In genomic region chr10:122568551-122568950, GRCh38 we compare ENCODE assay signal across 30 cellular contexts. TPM values are rescaled to one million over a fixed set of nuclear protein-coding genes. Genes with fewer than 3 reads are reported as not detected.
A peak's percentile ranks its signal among the peaks of the same experiment; 100 is the strongest.
DNase-seq lines count a peak whose midpoint lies in the region; ATAC-seq, FAIRE-seq and TF ChIP-seq lines count a peak whose summit lies in the region.
"Had no signal": no experiment of that assay in that cellular context is flagged by ENCODE, and none has a peak within 500 bp of the region (broad histone marks: within the 10 kb centered on the region; RNA-seq: fewer than 3 reads in every experiment).

No MANE protein-coding gene starts in this region.

- WGBS in GM12878 (ENCODE audit: insufficient coverage, insufficient replicate concordance, low lambda C conversion rate, missing lambda C conversion rate): 2% methylated on average over 6 of the region's 8 CpGs
- 16% methylated on average over 4 of the region's 8 CpGs for WGBS in HepG2 (ENCODE audit: low lambda C conversion rate)

- no peak for FAIRE-seq in GM12878 (lab: Jason Lieb, UNC)
- FAIRE-seq in urothelium cell line (lab: Jason Lieb, UNC): peak; percentile 83
- FAIRE-seq in HepG2 (lab: Jason Lieb, UNC): no peak
- FAIRE-seq: A204.1, GM12891, GM19239 had no signal

- H3K79me2 ChIP-seq in GM12878 (ENCODE audit: control insufficient read depth, insufficient read depth, low read length): no peaks in the 10 kb centered on the region
- no peaks in the 10 kb centered on the region for H3K79me2 ChIP-seq in HepG2 (ENCODE audit: insufficient read depth, low read length)

- TF ChIP-seq CTCF in GM12878 (IDR thresholded peaks at IDR 0.05 in 2 of 3, conservative IDR thresholded peaks at IDR 0.05 in 1 of 3; ENCODE audit: control insufficient read depth in 2 of 3, extremely low read depth in 1 of 3, insufficient read depth in 1 of 3, low read depth in 3 of 3, low read length in 3 of 3) (no peak), HepG2 (CRISPR knock-in tag; IDR thresholded peaks at IDR 0.05) (no peak)

- H3K27me3 ChIP-seq in GM12878 (replicated peaks in 1 of 2; ENCODE audit: control insufficient read depth in 2 of 2, insufficient read depth in 2 of 2, low read length in 1 of 2) (no peaks in the 10 kb centered on the region; a peak in 1 of 4 replicates), HepG2 (ENCODE audit: control insufficient read depth in 1 of 2, insufficient read depth in 2 of 2, low read length in 2 of 2) (no peaks in the 10 kb centered on the region; a peak in 3 of 5 replicates)
- H3K27me3 ChIP-seq: BLaER1 had no signal

- H3K9me3 ChIP-seq in GM12878 (replicated peaks; ENCODE audit: control insufficient read depth, insufficient read depth, low read length): no peaks in the 10 kb centered on the region
- H3K9me3 ChIP-seq in HepG2 (ENCODE audit: low read length): no peaks in the 10 kb centered on the region
- H3K9me3 ChIP-seq: BE2C, BLaER1 had no signal

- in situ Hi-C loops in GM12878 (cut with MboI): loop anchor here (5.0 kb wide), 1 partner anchor 271 kb away; no protein-coding TSS in a partner anchor
- in situ Hi-C loops in HepG2 (cut with HindIII; ENCODE audit: extremely low pct_ligation_motif_present, low pct_unique_long_range_greater_than_20kb): loop anchor here (5.0 kb wide), 1 partner anchor 286 kb away; no protein-coding TSS in a partner anchor

- H3K36me3 ChIP-seq in GM12878 (ENCODE audit: control insufficient read depth in 2 of 2, insufficient read depth in 2 of 2, low read length in 1 of 2) (no peaks in the 10 kb centered on the region), HepG2 (replicated peaks in 1 of 2; ENCODE audit: control insufficient read depth in 1 of 2, insufficient read depth in 2 of 2, low read length in 2 of 2) (no peaks in the 10 kb centered on the region)
- H3K36me3 ChIP-seq: BE2C, BLaER1 had no signal

- POLR2A ChIA-PET in GM12878 (lab: Charles Lee): no interaction called here
- POLR2A ChIA-PET in HEK293T (lab: Yijun Ruan, JAX): interaction anchor here (0.6 kb wide), 1 partner anchor 9 kb away, joined by 4 read pairs; no protein-coding TSS in a partner anchor
- POLR2A ChIA-PET in HepG2 (lab: Yijun Ruan, JAX): no interaction called here

- BruUV-seq in GM12878 (replicated peaks; lab: Mats Ljungman, UMichigan): no TSS peak
- no TSS peak for BruUV-seq in HepG2 (replicated peaks; lab: Mats Ljungman, UMichigan)

- CTCF ChIA-PET in GM12878 (lab: Yijun Ruan, JAX) (interaction anchor here (0.8 to 1.5 kb wide), 3 partner anchors 115 to 297 kb away, joined by 3 to 5 read pairs (median 3); partner anchors contain the start of genes ARMS2 and BTBD16), HEK293T (lab: Yijun Ruan, JAX) (interaction anchor here (0.5 kb wide), 1 partner anchor 132 kb away, joined by 3 read pairs; no protein-coding TSS in a partner anchor), HepG2 (lab: Yijun Ruan, JAX; ENCODE audit: low intra/inter-chr PET ratio, low total read pairs) (no interaction called here)

- no peak for ATAC-seq in GM12878
- ATAC-seq in GM21737 (IDR thresholded peaks at IDR 0.05; ENCODE audit: unreplicated experiment): no peak
- no peak for ATAC-seq in HepG2

- H4K20me1 ChIP-seq in GM12878 (ENCODE audit: control insufficient read depth, insufficient read depth): no peaks in the 10 kb centered on the region
- no peaks in the 10 kb centered on the region for H4K20me1 ChIP-seq in HepG2 (ENCODE audit: insufficient read depth, low read length)
- H4K20me1 ChIP-seq: BLaER1 had no signal

- RAD21 ChIA-PET in GM12878 (lab: Charles Lee; ENCODE audit: unreplicated experiment): no interaction called here

- DNase-seq in H4 (ENCODE audit: low spot score) (peak; percentile 1), GM12878 (ENCODE audit: low read depth, low spot score) (no peak), posterior vena cava (ENCODE audit: low spot score) (peak; percentile 48), urothelium cell line (ENCODE audit: low spot score) (no peak), HEK293T (ENCODE audit: extremely low spot score) (no peak), HepG2 (ENCODE audit: low spot score) (no peak)
- DNase-seq: 8988T; ACHN; BE2C; C1 segment of cervical spinal cord; CD4-positive, alpha-beta memory T cell; CD4-positive, CD25-positive, alpha-beta regulatory T cell; CD8-positive, alpha-beta memory T cell; COR-L47; DMS 273 treated with DMSO at 0.1 percent for 48 hours; DMS153; DMS53; DMS79; DND-41; EL; GDM1 had no signal

- intact Hi-C loops in GM12878 (cut with micrococcal nuclease; ENCODE audit: unreplicated experiment) (loop anchor here (5.0 to 10.0 kb wide), 2 partner anchors 134 kb away; no protein-coding TSS in a partner anchor), posterior vena cava (cut with DNase I) (loop anchor here (5.0 to 10.0 kb wide), 2 partner anchors 104 to 271 kb away; partner anchors contain the start of gene HTRA1 (in 1 of the 2)), HepG2 (cut with micrococcal nuclease; ENCODE audit: unreplicated experiment) (loop anchor here (5.0 to 10.0 kb wide), 2 partner anchors 124 to 271 kb away; no protein-coding TSS in a partner anchor)

- TF ChIP-seq POLR2A in GM12878 (IDR thresholded peaks at IDR 0.05; ENCODE audit: low read depth, low read length) (no peak), HepG2 (IDR thresholded peaks at IDR 0.05; ENCODE audit: insufficient read depth in 1 of 2, low read depth in 2 of 2, low read length in 2 of 2) (no peak)

- H3K4me3 ChIP-seq in GM12878 (no peak overlapping the region), HepG2 (replicated peaks in 1 of 3; ENCODE audit: insufficient read depth in 1 of 3, low read depth in 2 of 3, low read length in 3 of 3) (no peak overlapping the region)
- H3K4me3 ChIP-seq: BLaER1 had no signal

- H3K9ac ChIP-seq in GM12878 (ENCODE audit: control insufficient read depth, insufficient read depth, low read length) (no peak overlapping the region), HepG2 (ENCODE audit: insufficient read depth, low read depth, low read length) (no peak overlapping the region)
- H3K9ac ChIP-seq: BLaER1 had no signal

- H3K4me2 ChIP-seq in GM12878 (ENCODE audit: control insufficient read depth, insufficient read depth) (no peak overlapping the region), HepG2 (ENCODE audit: low read depth, low read length) (no peak overlapping the region)
- H3K4me2 ChIP-seq: BLaER1 had no signal

- SMC1A ChIA-PET in GM12878 (lab: Charles Lee; ENCODE audit: uncharacterized antibody, unreplicated experiment): no interaction called here

- H3K27ac ChIP-seq in GM12878 (ENCODE audit: control insufficient read depth, insufficient read depth) (no peak overlapping the region), HepG2 (ENCODE audit: extremely low read length, insufficient read depth, low read length) (no peak overlapping the region)
- H3K27ac ChIP-seq: BLaER1 had no signal

- H2AFZ ChIP-seq in GM12878 (ENCODE audit: control insufficient read depth, low read depth, low read length) (no peak overlapping the region), HepG2 (ENCODE audit: low read length) (no peak overlapping the region)

- no peaks in the 10 kb centered on the region for H3K4me1 ChIP-seq in GM12878 (ENCODE audit: control insufficient read depth, insufficient read depth, low read length)
- H3K4me1 ChIP-seq in HepG2 (ENCODE audit: insufficient read depth, low read length): no peaks in the 10 kb centered on the region
- H3K4me1 ChIP-seq: BE2C, BLaER1 had no signal

- TF ChIP-seq EP300 in GM12878 (IDR thresholded peaks at IDR 0.05; ENCODE audit: borderline replicate concordance in 1 of 2, control insufficient read depth in 1 of 2, low read depth in 2 of 2, low read length in 2 of 2) (no peak), HepG2 (IDR thresholded peaks at IDR 0.05; ENCODE audit: low read depth in 2 of 2, low read length in 2 of 2) (no peak), HepG2 (CRISPR knock-in tag; IDR thresholded peaks at IDR 0.05; ENCODE audit: borderline replicate concordance) (no peak)

- TF ChIP-seq RAD21 in GM12878 (IDR thresholded peaks at IDR 0.05; ENCODE audit: insufficient read depth, low read depth, low read length) (no peak), HepG2 (CRISPR knock-in tag; IDR thresholded peaks at IDR 0.05) (no peak)

RNA-seq across cellular contexts. Expression of gene DMBT1, which starts 8.0 kb away (rescaled TPM):
- total RNA-seq in H4 (2014; rRNA removed; shearing (Covaris generic)): 0.10 TPM in 1 of 2 replicates, not detected in the other
- total RNA-seq in GM12878 (2013; cell fraction: nucleolus; rRNA removed): not detected in 2 replicates
- 0.06 TPM in 1 of 2 replicates, not detected in the other for total RNA-seq in GM12878 (2014; rRNA removed)
- under 0.01 TPM in 1 of 2 replicates, not detected in the other for total RNA-seq in GM12878 (2014; rRNA removed; fragmentation: Illumina TruSeq; extraction: Trizol)
- 0.13 TPM in 2 replicates for total RNA-seq in GM12878 (2021)
- polyA plus RNA-seq in GM12878 (2011; ENCODE audit: low read depth): not detected
- not detected in 2 replicates for polyA plus RNA-seq in GM12878 (2011; rRNA removed)
- under 0.01 TPM in 1 of 2 replicates, not detected in the other for polyA plus RNA-seq in GM12878 (2011; cell fraction: cytosol; rRNA removed)
- polyA plus RNA-seq in GM12878 (2011; cell fraction: nucleus; rRNA removed): 0.04 TPM in 1 of 2 replicates, not detected in the other
- polyA plus RNA-seq in GM12878 (2012): 0.03 TPM in 2 replicates
- 0.01 and 0.05 TPM in 2 replicates for polyA plus RNA-seq in GM12878 (2014; fragmentation: Illumina TruSeq; extraction: Trizol)
- not detected for polyA plus RNA-seq in GM12878 (2014; fragmentation: Nextera tagmentation; extraction: Ambion mirVana)
- polyA plus RNA-seq in GM12878 (2014; rRNA removed): 0.03 TPM in 1 of 2 replicates, not detected in the other
- polyA plus RNA-seq in GM12878 (2016; fragmentation: Nextera tagmentation; extraction: Ambion mirVana): not detected
- 0.07 TPM in 1 of 2 replicates, not detected in the other for polyA minus RNA-seq in GM12878 (2011; rRNA and poly(A)+ RNA removed)
- not detected in 2 replicates for polyA minus RNA-seq in GM12878 (2011; cell fraction: cytosol; rRNA and poly(A)+ RNA removed)
- polyA minus RNA-seq in GM12878 (2011; cell fraction: nucleus; rRNA and poly(A)+ RNA removed): 0.10 TPM in 1 of 2 replicates, not detected in the other
- total RNA-seq in posterior vena cava: not detected
- total RNA-seq in HepG2 (2016; rRNA removed; fragmentation: Illumina TruSeq; extraction: Trizol): not detected in 2 replicates
- not detected in 2 replicates for total RNA-seq in HepG2 (2016; cell fraction: cytosol; rRNA removed; fragmentation: Illumina TruSeq; extraction: Trizol; ENCODE audit: low read depth)
- not detected in 2 replicates for total RNA-seq in HepG2 (2016; cell fraction: insoluble cytoplasmic fraction; rRNA removed; fragmentation: Illumina TruSeq; extraction: Trizol)
- total RNA-seq in HepG2 (2016; cell fraction: membrane; rRNA removed; fragmentation: Illumina TruSeq; extraction: Trizol): not detected in 2 replicates
- total RNA-seq in HepG2 (2016; cell fraction: nucleus; rRNA removed; fragmentation: Illumina TruSeq; extraction: Trizol): not detected in 2 replicates
- 0.01 TPM in 1 of 2 replicates, not detected in the other for polyA plus RNA-seq in HepG2 (2011; rRNA removed)
- 0.01 TPM in 2 replicates for polyA plus RNA-seq in HepG2 (2011; cell fraction: cytosol; rRNA removed)
- polyA plus RNA-seq in HepG2 (2011; cell fraction: nucleus; rRNA removed): 0.03 TPM in 1 of 2 replicates, not detected in the other
- not detected in 2 replicates for polyA plus RNA-seq in HepG2 (2012)
- polyA plus RNA-seq in HepG2 (2016; cell fraction: cytosol; fragmentation: Illumina TruSeq; extraction: Trizol; ENCODE audit: low read depth): not detected in 2 replicates
- polyA plus RNA-seq in HepG2 (2016; cell fraction: insoluble cytoplasmic fraction; fragmentation: Illumina TruSeq; extraction: Trizol; ENCODE audit: low read depth): not detected in 2 replicates
- not detected in 2 replicates for polyA plus RNA-seq in HepG2 (2016; cell fraction: membrane; fragmentation: Illumina TruSeq; extraction: Trizol; ENCODE audit: low read depth)
- not detected in 2 replicates for polyA plus RNA-seq in HepG2 (2016; cell fraction: nucleus; fragmentation: Illumina TruSeq; extraction: Trizol; ENCODE audit: insufficient read depth, low read depth)
- 0.02 and 5.5 TPM in 2 replicates for polyA minus RNA-seq in HepG2 (2011; rRNA and poly(A)+ RNA removed; ENCODE audit: low replicate concordance)
- polyA minus RNA-seq in HepG2 (2011; cell fraction: cytosol; rRNA and poly(A)+ RNA removed): not detected in 2 replicates
- polyA minus RNA-seq in HepG2 (2011; cell fraction: nucleus; rRNA and poly(A)+ RNA removed): not detected in 2 replicates
- total RNA-seq: A673; CD4-positive, alpha-beta memory T cell; CD4-positive, CD25-positive, alpha-beta regulatory T cell; CD8-positive, alpha-beta memory T cell; G401 had no signal
- polyA plus RNA-seq: AG04450; CD14-positive monocyte; CD4-positive, alpha-beta memory T cell; CD4-positive, CD25-positive, alpha-beta regulatory T cell; CD8-positive, alpha-beta memory T cell had no signal

Comparison
In these comparisons a context has a peak if more than half of its experiments do, and no peak if none do; other contexts are left out.
1. DNase-seq: peak in H4 (single experiment) and posterior vena cava (single experiment); none in GM12878 (single experiment), urothelium cell line (single experiment), HEK293T (single experiment) and HepG2 (single experiment).